ENCODE assay signal across 8 cellular contexts in genomic region chr1:234022302-234022701, GRCh38.
"Had no signal": no experiment of that assay in that cellular context is flagged by ENCODE, and none has a peak within 500 bp of the region (broad histone marks: within the 10 kb centered on the region; RNA-seq: fewer than 3 reads in every experiment).

No MANE protein-coding gene starts in this region.

- DNase-seq: GDM1, GF-D8 had no signal

- ATAC-seq: GM12878 had no signal

- H3K4me3 ChIP-seq: GM12878 had no signal

- FAIRE-seq: G401.6, GM12878, GM12891, GM12892, GM18507, GM19239 had no signal
